ENCODE assay signal across 1 cellular context in the genomic region with DNA sequence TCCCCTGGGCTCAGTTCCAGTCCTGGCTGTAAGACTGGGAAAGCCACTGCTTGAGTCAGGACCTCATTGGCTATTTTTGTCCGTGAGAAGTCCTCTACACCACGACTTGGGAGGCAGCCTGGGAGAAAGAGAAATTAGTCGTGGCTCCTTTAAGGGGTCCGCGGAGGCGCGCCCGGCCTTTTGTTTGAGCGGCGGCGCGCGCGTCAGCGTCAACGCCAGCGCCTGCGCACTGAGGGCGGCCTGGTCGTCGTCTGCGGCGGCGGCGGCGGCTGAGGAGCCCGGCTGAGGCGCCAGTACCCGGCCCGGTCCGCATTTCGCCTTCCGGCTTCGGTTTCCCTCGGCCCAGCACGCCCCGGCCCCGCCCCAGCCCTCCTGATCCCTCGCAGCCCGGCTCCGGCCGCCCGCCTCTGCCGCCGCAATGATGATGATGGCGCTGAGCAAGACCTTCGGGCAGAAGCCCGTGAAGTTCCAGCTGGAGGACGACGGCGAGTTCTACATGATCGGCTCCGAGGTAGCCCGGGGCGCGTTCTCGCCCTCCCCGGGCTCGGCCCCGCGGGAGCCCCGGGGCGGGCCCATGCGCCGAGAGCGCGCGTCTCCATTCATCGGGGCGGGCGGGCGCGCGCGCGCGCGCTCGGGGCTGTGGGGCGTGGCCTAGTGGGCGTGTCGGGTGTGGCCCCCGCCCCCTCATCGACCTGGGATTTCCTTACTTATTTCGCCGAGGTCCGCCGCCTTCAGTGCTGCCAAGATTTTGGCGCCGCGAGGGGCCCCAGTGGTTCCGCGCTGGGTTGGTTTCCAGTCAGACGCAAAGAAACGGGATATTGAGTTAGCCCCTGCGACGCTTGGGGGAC.
TF ChIP-seq lines count a peak whose summit lies in the region.

A gene (plus strand): TSS at position 215 of the 848 bp plus-strand sequence. CDS start 204 bp downstream, at position 419.

TF ChIP-seq in HepG2, 621 proteins besides CTCF, POLR2A, EP300 and RAD21 (continued from another document and continues in another):
- TF ChIP-seq, protein P1, sequence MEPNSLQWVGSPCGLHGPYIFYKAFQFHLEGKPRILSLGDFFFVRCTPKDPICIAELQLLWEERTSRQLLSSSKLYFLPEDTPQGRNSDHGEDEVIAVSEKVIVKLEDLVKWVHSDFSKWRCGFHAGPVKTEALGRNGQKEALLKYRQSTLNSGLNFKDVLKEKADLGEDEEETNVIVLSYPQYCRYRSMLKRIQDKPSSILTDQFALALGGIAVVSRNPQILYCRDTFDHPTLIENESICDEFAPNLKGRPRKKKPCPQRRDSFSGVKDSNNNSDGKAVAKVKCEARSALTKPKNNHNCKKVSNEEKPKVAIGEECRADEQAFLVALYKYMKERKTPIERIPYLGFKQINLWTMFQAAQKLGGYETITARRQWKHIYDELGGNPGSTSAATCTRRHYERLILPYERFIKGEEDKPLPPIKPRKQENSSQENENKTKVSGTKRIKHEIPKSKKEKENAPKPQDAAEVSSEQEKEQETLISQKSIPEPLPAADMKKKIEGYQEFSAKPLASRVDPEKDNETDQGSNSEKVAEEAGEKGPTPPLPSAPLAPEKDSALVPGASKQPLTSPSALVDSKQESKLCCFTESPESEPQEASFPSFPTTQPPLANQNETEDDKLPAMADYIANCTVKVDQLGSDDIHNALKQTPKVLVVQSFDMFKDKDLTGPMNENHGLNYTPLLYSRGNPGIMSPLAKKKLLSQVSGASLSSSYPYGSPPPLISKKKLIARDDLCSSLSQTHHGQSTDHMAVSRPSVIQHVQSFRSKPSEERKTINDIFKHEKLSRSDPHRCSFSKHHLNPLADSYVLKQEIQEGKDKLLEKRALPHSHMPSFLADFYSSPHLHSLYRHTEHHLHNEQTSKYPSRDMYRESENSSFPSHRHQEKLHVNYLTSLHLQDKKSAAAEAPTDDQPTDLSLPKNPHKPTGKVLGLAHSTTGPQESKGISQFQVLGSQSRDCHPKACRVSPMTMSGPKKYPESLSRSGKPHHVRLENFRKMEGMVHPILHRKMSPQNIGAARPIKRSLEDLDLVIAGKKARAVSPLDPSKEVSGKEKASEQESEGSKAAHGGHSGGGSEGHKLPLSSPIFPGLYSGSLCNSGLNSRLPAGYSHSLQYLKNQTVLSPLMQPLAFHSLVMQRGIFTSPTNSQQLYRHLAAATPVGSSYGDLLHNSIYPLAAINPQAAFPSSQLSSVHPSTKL (CRISPR knock-in tag; IDR thresholded peaks at IDR 0.05), result no peak
- TF ChIP-seq ZIK1 (CRISPR knock-in tag; IDR thresholded peaks at IDR 0.05; ENCODE audit: borderline replicate concordance, low read depth) (no peak), ATRX (CRISPR knock-in tag; IDR thresholded peaks at IDR 0.05; ENCODE audit: borderline replicate concordance) (no peak), TARDBP (CRISPR knock-in tag; IDR thresholded peaks at IDR 0.05) (0 out of 2 replicates have a peak, but pooled peaks have one; percentile 4), ZNF773 (CRISPR knock-in tag; IDR thresholded peaks at IDR 0.05; ENCODE audit: borderline replicate concordance) (peak; percentile 69; the same call in 1 of the 2 replicates), ZNF713 (CRISPR knock-in tag; IDR thresholded peaks at IDR 0.05) (no peak; the same call in 1 of the 2 replicates), ZNF747 (CRISPR knock-in tag; IDR thresholded peaks at IDR 0.05; ENCODE audit: borderline replicate concordance) (no peak), ZKSCAN5 (CRISPR knock-in tag; IDR thresholded peaks at IDR 0.05) (no peak), CHCHD3 (CRISPR knock-in tag; IDR thresholded peaks at IDR 0.05) (no peak), ELF3 (CRISPR knock-in tag; IDR thresholded peaks at IDR 0.05) (no peak), FOXJ3 (CRISPR knock-in tag; IDR thresholded peaks at IDR 0.05; ENCODE audit: borderline replicate concordance) (no peak), POLR2AphosphoS2 (IDR thresholded peaks at IDR 0.05; ENCODE audit: low read depth, low read length) (no peak), ZNF496 (CRISPR knock-in tag; IDR thresholded peaks at IDR 0.05; ENCODE audit: insufficient replicate concordance) (no peak), ZNF816 (CRISPR knock-in tag; IDR thresholded peaks at IDR 0.05; ENCODE audit: borderline replicate concordance) (no peak), NR3C1 (CRISPR knock-in tag; IDR thresholded peaks at IDR 0.05) (no peak), SNAI1 (CRISPR knock-in tag; IDR thresholded peaks at IDR 0.05; ENCODE audit: borderline replicate concordance) (no peak), MED1 (CRISPR knock-in tag; IDR thresholded peaks at IDR 0.05) (peak; percentile 65), ZNF329 (CRISPR knock-in tag; IDR thresholded peaks at IDR 0.05; ENCODE audit: low read depth) (peak; percentile 51; the same call in 1 of the 2 replicates), ZNF761 (CRISPR knock-in tag; conservative IDR thresholded peaks at IDR 0.05) (peak; percentile 44; the same call in 1 of the 2 replicates), HOXD1 (CRISPR knock-in tag; IDR thresholded peaks at IDR 0.05) (peak; percentile 57; the same call in 1 of the 2 replicates), ZNF34 (CRISPR knock-in tag; IDR thresholded peaks at IDR 0.05; ENCODE audit: borderline replicate concordance) (no peak), ZNF205 (CRISPR knock-in tag; IDR thresholded peaks at IDR 0.05) (no peak), PAF1 (CRISPR knock-in tag; IDR thresholded peaks at IDR 0.05) (no peak), RCOR2 (CRISPR knock-in tag; IDR thresholded peaks at IDR 0.05) (no peak), GABPB1 (CRISPR knock-in tag; IDR thresholded peaks at IDR 0.05) (peak; percentile 58; the same call in 1 of the 2 replicates), ZKSCAN1 (IDR thresholded peaks at IDR 0.05; ENCODE audit: low read length) (no peak), TAF15 (IDR thresholded peaks at IDR 0.05; ENCODE audit: low read depth, low read length, poor library complexity, severe bottlenecking) (peak; percentile 69), FOXO1 (CRISPR knock-in tag; IDR thresholded peaks at IDR 0.05) (no peak), ZNF382 (CRISPR knock-in tag; IDR thresholded peaks at IDR 0.05; ENCODE audit: borderline replicate concordance) (no peak), TBX2 (CRISPR knock-in tag; IDR thresholded peaks at IDR 0.05; ENCODE audit: borderline replicate concordance) (peak; percentile 40), MZF1 (CRISPR knock-in tag; IDR thresholded peaks at IDR 0.05; ENCODE audit: borderline replicate concordance) (no peak), BORCS8-MEF2B (CRISPR knock-in tag; IDR thresholded peaks at IDR 0.05) (peak; percentile 77), RAD51 (IDR thresholded peaks at IDR 0.05; ENCODE audit: borderline replicate concordance) (no peak), MIXL1 (CRISPR knock-in tag; IDR thresholded peaks at IDR 0.05) (no peak)
- TF ChIP-seq, protein P2, sequence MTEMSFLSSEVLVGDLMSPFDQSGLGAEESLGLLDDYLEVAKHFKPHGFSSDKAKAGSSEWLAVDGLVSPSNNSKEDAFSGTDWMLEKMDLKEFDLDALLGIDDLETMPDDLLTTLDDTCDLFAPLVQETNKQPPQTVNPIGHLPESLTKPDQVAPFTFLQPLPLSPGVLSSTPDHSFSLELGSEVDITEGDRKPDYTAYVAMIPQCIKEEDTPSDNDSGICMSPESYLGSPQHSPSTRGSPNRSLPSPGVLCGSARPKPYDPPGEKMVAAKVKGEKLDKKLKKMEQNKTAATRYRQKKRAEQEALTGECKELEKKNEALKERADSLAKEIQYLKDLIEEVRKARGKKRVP (CRISPR knock-in tag; IDR thresholded peaks at IDR 0.05), result no peak
- TF ChIP-seq, protein P3, sequence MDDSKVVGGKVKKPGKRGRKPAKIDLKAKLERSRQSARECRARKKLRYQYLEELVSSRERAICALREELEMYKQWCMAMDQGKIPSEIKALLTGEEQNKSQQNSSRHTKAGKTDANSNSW (CRISPR knock-in tag; IDR thresholded peaks at IDR 0.05; ENCODE audit: borderline replicate concordance), result no peak
- TF ChIP-seq, protein P4, sequence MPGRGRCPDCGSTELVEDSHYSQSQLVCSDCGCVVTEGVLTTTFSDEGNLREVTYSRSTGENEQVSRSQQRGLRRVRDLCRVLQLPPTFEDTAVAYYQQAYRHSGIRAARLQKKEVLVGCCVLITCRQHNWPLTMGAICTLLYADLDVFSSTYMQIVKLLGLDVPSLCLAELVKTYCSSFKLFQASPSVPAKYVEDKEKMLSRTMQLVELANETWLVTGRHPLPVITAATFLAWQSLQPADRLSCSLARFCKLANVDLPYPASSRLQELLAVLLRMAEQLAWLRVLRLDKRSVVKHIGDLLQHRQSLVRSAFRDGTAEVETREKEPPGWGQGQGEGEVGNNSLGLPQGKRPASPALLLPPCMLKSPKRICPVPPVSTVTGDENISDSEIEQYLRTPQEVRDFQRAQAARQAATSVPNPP (CRISPR knock-in tag; IDR thresholded peaks at IDR 0.05), result no peak
- TF ChIP-seq, protein P5, sequence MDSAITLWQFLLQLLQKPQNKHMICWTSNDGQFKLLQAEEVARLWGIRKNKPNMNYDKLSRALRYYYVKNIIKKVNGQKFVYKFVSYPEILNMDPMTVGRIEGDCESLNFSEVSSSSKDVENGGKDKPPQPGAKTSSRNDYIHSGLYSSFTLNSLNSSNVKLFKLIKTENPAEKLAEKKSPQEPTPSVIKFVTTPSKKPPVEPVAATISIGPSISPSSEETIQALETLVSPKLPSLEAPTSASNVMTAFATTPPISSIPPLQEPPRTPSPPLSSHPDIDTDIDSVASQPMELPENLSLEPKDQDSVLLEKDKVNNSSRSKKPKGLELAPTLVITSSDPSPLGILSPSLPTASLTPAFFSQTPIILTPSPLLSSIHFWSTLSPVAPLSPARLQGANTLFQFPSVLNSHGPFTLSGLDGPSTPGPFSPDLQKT (CRISPR knock-in tag; IDR thresholded peaks at IDR 0.05; ENCODE audit: borderline replicate concordance), result no peak
- TF ChIP-seq, protein P6, sequence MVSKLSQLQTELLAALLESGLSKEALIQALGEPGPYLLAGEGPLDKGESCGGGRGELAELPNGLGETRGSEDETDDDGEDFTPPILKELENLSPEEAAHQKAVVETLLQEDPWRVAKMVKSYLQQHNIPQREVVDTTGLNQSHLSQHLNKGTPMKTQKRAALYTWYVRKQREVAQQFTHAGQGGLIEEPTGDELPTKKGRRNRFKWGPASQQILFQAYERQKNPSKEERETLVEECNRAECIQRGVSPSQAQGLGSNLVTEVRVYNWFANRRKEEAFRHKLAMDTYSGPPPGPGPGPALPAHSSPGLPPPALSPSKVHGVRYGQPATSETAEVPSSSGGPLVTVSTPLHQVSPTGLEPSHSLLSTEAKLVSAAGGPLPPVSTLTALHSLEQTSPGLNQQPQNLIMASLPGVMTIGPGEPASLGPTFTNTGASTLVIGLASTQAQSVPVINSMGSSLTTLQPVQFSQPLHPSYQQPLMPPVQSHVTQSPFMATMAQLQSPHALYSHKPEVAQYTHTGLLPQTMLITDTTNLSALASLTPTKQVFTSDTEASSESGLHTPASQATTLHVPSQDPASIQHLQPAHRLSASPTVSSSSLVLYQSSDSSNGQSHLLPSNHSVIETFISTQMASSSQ (IDR thresholded peaks at IDR 0.05; ENCODE audit: low read depth), result no peak
- TF ChIP-seq, protein P6 (CRISPR knock-in tag; IDR thresholded peaks at IDR 0.05; ENCODE audit: borderline replicate concordance), result no peak
- TF ChIP-seq, protein P7, sequence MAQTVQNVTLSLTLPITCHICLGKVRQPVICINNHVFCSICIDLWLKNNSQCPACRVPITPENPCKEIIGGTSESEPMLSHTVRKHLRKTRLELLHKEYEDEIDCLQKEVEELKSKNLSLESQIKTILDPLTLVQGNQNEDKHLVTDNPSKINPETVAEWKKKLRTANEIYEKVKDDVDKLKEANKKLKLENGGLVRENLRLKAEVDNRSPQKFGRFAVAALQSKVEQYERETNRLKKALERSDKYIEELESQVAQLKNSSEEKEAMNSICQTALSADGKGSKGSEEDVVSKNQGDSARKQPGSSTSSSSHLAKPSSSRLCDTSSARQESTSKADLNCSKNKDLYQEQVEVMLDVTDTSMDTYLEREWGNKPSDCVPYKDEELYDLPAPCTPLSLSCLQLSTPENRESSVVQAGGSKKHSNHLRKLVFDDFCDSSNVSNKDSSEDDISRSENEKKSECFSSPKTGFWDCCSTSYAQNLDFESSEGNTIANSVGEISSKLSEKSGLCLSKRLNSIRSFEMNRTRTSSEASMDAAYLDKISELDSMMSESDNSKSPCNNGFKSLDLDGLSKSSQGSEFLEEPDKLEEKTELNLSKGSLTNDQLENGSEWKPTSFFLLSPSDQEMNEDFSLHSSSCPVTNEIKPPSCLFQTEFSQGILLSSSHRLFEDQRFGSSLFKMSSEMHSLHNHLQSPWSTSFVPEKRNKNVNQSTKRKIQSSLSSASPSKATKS (CRISPR knock-in tag; IDR thresholded peaks at IDR 0.05), result no peak
- TF ChIP-seq, protein P8, sequence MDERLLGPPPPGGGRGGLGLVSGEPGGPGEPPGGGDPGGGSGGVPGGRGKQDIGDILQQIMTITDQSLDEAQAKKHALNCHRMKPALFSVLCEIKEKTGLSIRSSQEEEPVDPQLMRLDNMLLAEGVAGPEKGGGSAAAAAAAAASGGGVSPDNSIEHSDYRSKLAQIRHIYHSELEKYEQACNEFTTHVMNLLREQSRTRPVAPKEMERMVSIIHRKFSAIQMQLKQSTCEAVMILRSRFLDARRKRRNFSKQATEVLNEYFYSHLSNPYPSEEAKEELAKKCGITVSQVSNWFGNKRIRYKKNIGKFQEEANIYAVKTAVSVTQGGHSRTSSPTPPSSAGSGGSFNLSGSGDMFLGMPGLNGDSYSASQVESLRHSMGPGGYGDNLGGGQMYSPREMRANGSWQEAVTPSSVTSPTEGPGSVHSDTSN (CRISPR knock-in tag; IDR thresholded peaks at IDR 0.05), result no peak
- TF ChIP-seq, protein P9, sequence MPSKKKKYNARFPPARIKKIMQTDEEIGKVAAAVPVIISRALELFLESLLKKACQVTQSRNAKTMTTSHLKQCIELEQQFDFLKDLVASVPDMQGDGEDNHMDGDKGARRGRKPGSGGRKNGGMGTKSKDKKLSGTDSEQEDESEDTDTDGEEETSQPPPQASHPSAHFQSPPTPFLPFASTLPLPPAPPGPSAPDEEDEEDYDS (CRISPR knock-in tag; IDR thresholded peaks at IDR 0.05), result peak; percentile 88
